ENCODE assay signal across 9 cellular contexts in genomic region chr10:75407716-75408511, GRCh38. TPM values are rescaled to one million over a fixed set of nuclear protein-coding genes. Genes with fewer than 3 reads are reported as not detected.
DNase-seq lines count a peak whose midpoint lies in the region; ATAC-seq, FAIRE-seq and TF ChIP-seq lines count a peak whose summit lies in the region.
"Had no signal": no experiment of that assay in that cellular context is flagged by ENCODE, and none has a peak within 500 bp of the region (broad histone marks: within the 10 kb centered on the region; RNA-seq: fewer than 3 reads in every experiment).

No MANE protein-coding gene starts in this region.

- H3K36me3 ChIP-seq in K562 (ENCODE audit: control insufficient read depth, insufficient read depth, low read length) (no peaks in the 10 kb centered on the region), suprapubic skin (no peaks in the 10 kb centered on the region)

- TF ChIP-seq POLR2A in K562 (conservative IDR thresholded peaks at IDR 0.05) (no peak), suprapubic skin (IDR thresholded peaks at IDR 0.05) (no peak)

- H3K4me3 ChIP-seq in K562 = peak overlapping the region; percentile 67
- peak overlapping the region; percentile 80 for H3K4me3 ChIP-seq in suprapubic skin

- TF ChIP-seq EP300 in K562 (IDR thresholded peaks at IDR 0.05; ENCODE audit: low read length) (no peak), suprapubic skin (IDR thresholded peaks at IDR 0.05) (no peak)

- no peaks in the 10 kb centered on the region for H3K9me3 Mint-ChIP-seq in T-helper 1 cell treated with Interleukin-12 subunit alpha and Interleukin-12 subunit beta and Interleukin-4 antibody, amounts not matched to agents 30 μg/mL and 1 μg/mL, for 36 hours

- CTCF ChIA-PET in K562 (lab: Yijun Ruan, JAX; ENCODE audit: low intra/inter-chr PET ratio) = no interaction called here

- intact Hi-C loops in K562 (cut with micrococcal nuclease) = loop anchor here (10.0 kb wide), 3 partner anchors 517 to 1577 kb away; no protein-coding TSS in a partner anchor

- H3K27ac ChIP-seq in K562 (ENCODE audit: extremely low read depth, low read depth, low read length) = no peak overlapping the region
- peak overlapping the region; percentile 92 for H3K27ac ChIP-seq in suprapubic skin

- H3K36me3 Mint-ChIP-seq in T-helper 1 cell treated with Interleukin-12 subunit alpha and Interleukin-12 subunit beta and Interleukin-4 antibody, amounts not matched to agents 30 μg/mL and 1 μg/mL, for 36 hours (ENCODE audit: low read depth) = peaks cover 5% of the 10 kb centered on the region

- H3K9me1 ChIP-seq in K562 (ENCODE audit: control insufficient read depth, insufficient read depth, low read length) = no peaks in the 10 kb centered on the region

- H3K4me1 Mint-ChIP-seq in T-helper 1 cell treated with Interleukin-12 subunit alpha and Interleukin-12 subunit beta and Interleukin-4 antibody, amounts not matched to agents 30 μg/mL and 1 μg/mL, for 36 hours (ENCODE audit: low read depth) = peaks cover 17% of the 10 kb centered on the region

- no peaks in the 10 kb centered on the region for H3K79me2 ChIP-seq in K562 (ENCODE audit: control insufficient read depth, insufficient read depth, low read length)

- TF ChIP-seq CTCF in K562 (IDR thresholded peaks at IDR 0.05 in 2 of 3, conservative IDR thresholded peaks at IDR 0.05 in 1 of 3; ENCODE audit: insufficient read depth in 2 of 3, low read depth in 1 of 3, low read length in 3 of 3) (peak in 2 of 3 experiments; percentile 9 to 13; a peak in 1 of 6 replicates), suprapubic skin (IDR thresholded peaks at IDR 0.05) (no peak)

- 7% methylated on average over 68 of the region's 68 CpGs for WGBS in K562 (ENCODE audit: insufficient coverage, low coverage, missing lambda C conversion rate)
- 5% methylated on average over 39 of the region's 68 CpGs for WGBS in suprapubic skin

- in situ Hi-C loops in K562 (cut with MboI) = no loop called here

- peaks cover 83% of the 10 kb centered on the region for H3K27me3 Mint-ChIP-seq in T-helper 1 cell treated with Interleukin-12 subunit alpha and Interleukin-12 subunit beta and Interleukin-4 antibody, amounts not matched to agents 30 μg/mL and 1 μg/mL, for 36 hours (ENCODE audit: low read depth)

- BruUV-seq in K562 (replicated peaks; lab: Mats Ljungman, UMichigan) = no TSS peak

- peaks cover 4% of the 10 kb centered on the region; the same call in 1 of the 2 replicates for H4K20me1 ChIP-seq in K562 (replicated peaks; ENCODE audit: control insufficient read depth, insufficient read depth, low read length)

- H3K27me3 ChIP-seq in K562 (ENCODE audit: control insufficient read depth in 2 of 2, insufficient read depth in 2 of 2, low read length in 2 of 2) = peaks cover 43 to 65% of the 10 kb centered on the region in 2 experiments
- peaks cover 7% of the 10 kb centered on the region for H3K27me3 ChIP-seq in suprapubic skin

- no peak for DNase-seq in T-helper 1 cell
- peak; percentile 37 to 65 (median 60) for DNase-seq in K562 (ENCODE audit: extremely low read depth in 1 of 4, low spot score in 3 of 4)
- peak; percentile 22 for DNase-seq in kidney glomerular epithelial cell (lab: John Stamatoyannopoulos, UW)
- no peak for DNase-seq in suprapubic skin (ENCODE audit: low spot score in 2 of 2)
- no peak for DNase-seq in GM19240 (ENCODE audit: insufficient read length, low spot score)
- DNase-seq: DND-41 had no signal

- ATAC-seq in K562 (peak; percentile 42), GM21367 (IDR thresholded peaks at IDR 0.05; ENCODE audit: unreplicated experiment) (no peak), HG03045 (IDR thresholded peaks at IDR 0.05; ENCODE audit: unreplicated experiment) (no peak)

- no peak overlapping the region for H3K9ac ChIP-seq in K562 (ENCODE audit: insufficient read depth in 1 of 2, low read depth in 2 of 2, low read length in 2 of 2)

- H3K27ac Mint-ChIP-seq in T-helper 1 cell treated with Interleukin-12 subunit alpha and Interleukin-12 subunit beta and Interleukin-4 antibody, amounts not matched to agents 30 μg/mL and 1 μg/mL, for 36 hours = no peak overlapping the region

- peak overlapping the region; percentile 57 for H2AFZ ChIP-seq in K562 (ENCODE audit: low read depth, low read length)

- H3K4me2 ChIP-seq in K562 (ENCODE audit: insufficient read depth, low read length) = peak overlapping the region; percentile 74

- H3K4me3 Mint-ChIP-seq in T-helper 1 cell treated with Interleukin-12 subunit alpha and Interleukin-12 subunit beta and Interleukin-4 antibody, amounts not matched to agents 30 μg/mL and 1 μg/mL, for 36 hours = peak overlapping the region; percentile 49

- TF ChIP-seq RAD21 in K562 (CRISPR knock-in tag; conservative IDR thresholded peaks at IDR 0.05 in 1 of 2, IDR thresholded peaks at IDR 0.05 in 1 of 2) = peak; percentile 22 to 38

- FAIRE-seq in K562 (lab: Jason Lieb, UNC) = no peak

- H3K4me1 ChIP-seq in K562 (replicated peaks in 1 of 2; ENCODE audit: control insufficient read depth in 2 of 2, insufficient read depth in 2 of 2, low read length in 2 of 2) (peaks cover 0 to 53% of the 10 kb centered on the region in 2 experiments; a peak in 3 of 5 replicates), suprapubic skin (peaks cover 57% of the 10 kb centered on the region)

- H3K9me3 ChIP-seq in K562 (replicated peaks; ENCODE audit: control insufficient read depth, insufficient read depth, low read depth, low read length) (no peaks in the 10 kb centered on the region), suprapubic skin (no peaks in the 10 kb centered on the region)

- POLR2A ChIA-PET in K562 (lab: Yijun Ruan, JAX) = interaction anchor here (0.7 kb wide), 1 partner anchor 130 kb away, joined by 3 read pairs; no protein-coding TSS in a partner anchor

TF ChIP-seq in K562, 482 proteins besides CTCF, POLR2A, EP300 and RAD21 (continues in another document):
- TF ChIP-seq ZBTB12 (CRISPR knock-in tag; IDR thresholded peaks at IDR 0.05) = 0 out of 2 replicates have a peak, but pooled peaks have one; percentile 22
- TF ChIP-seq ATF1 (CRISPR knock-in tag; IDR thresholded peaks at IDR 0.05) = 0 out of 2 replicates have a peak, but pooled peaks have one; percentile 18
- TF ChIP-seq ATF1 (tag; IDR thresholded peaks at IDR 0.05) = peak; percentile 28; the same call in 1 of the 2 replicates
- TF ChIP-seq MAZ (CRISPR knock-in tag; conservative IDR thresholded peaks at IDR 0.05 in 1 of 2, IDR thresholded peaks at IDR 0.05 in 1 of 2) = peak in 1 of 2 experiments; percentile 49; a peak in 2 of 4 replicates
- TF ChIP-seq L3MBTL2 (IDR thresholded peaks at IDR 0.05) = peak; percentile 26; the same call in 1 of the 2 replicates
- TF ChIP-seq ZNF347 (CRISPR knock-in tag; IDR thresholded peaks at IDR 0.05; ENCODE audit: low read depth) = no peak
- TF ChIP-seq RBFOX2 (IDR thresholded peaks at IDR 0.05; ENCODE audit: low read depth, low read length) = peak; percentile 37; the same call in 1 of the 2 replicates

RNA-seq across cellular contexts. Expression of gene ZNF503, which starts 6.3 kb away (rescaled TPM):
- not detected in 2 replicates for total RNA-seq in K562 (2011; cell fraction: chromatin; rRNA removed; ENCODE audit: low replicate concordance)
- total RNA-seq in K562 (2011; cell fraction: nucleolus; rRNA removed) = not detected in 2 replicates
- total RNA-seq in K562 (2011; cell fraction: nucleoplasm; rRNA removed) = not detected in 2 replicates
- not detected in 2 replicates for total RNA-seq in K562 (2014; rRNA removed)
- total RNA-seq in K562 (2014; rRNA removed; fragmentation: Illumina TruSeq; extraction: Trizol) = not detected in 2 replicates
- total RNA-seq in K562 (2015; rRNA removed; fragmentation: Illumina TruSeq; extraction: Trizol) = not detected in 2 replicates
- total RNA-seq in K562 (2021) = 0.20 TPM in 1 of 2 replicates, not detected in the other
- polyA plus RNA-seq in K562 (2011; rRNA removed) = not detected in 2 replicates
- polyA plus RNA-seq in K562 (2011; cell fraction: cytosol; rRNA removed) = not detected in 2 replicates
- polyA plus RNA-seq in K562 (2011; cell fraction: nucleus; rRNA removed) = not detected in 2 replicates
- polyA plus RNA-seq in K562 (2012) = 0.05 and 0.07 TPM in 2 replicates
- not detected in 2 replicates for polyA plus RNA-seq in K562 (2014; fragmentation: Illumina TruSeq; extraction: Trizol)
- polyA plus RNA-seq in K562 (2014; fragmentation: Nextera tagmentation; extraction: Ambion mirVana) = not detected
- polyA plus RNA-seq in K562 (2014; rRNA removed) = not detected in 2 replicates
- not detected in 2 replicates for polyA minus RNA-seq in K562 (2011; rRNA and poly(A)+ RNA removed)
- polyA minus RNA-seq in K562 (2011; cell fraction: cytosol; rRNA and poly(A)+ RNA removed) = not detected in 2 replicates
- 0.13 TPM in 1 of 2 replicates, not detected in the other for polyA minus RNA-seq in K562 (2011; cell fraction: nucleus; rRNA and poly(A)+ RNA removed)
- 1 to 10 TPM; 5.7 to 7.6 (median 6.6) TPM for total RNA-seq in suprapubic skin

RNA-seq across cellular contexts. Expression of gene LRMDA, which starts 23.5 kb away (rescaled TPM):
- total RNA-seq in K562 (2011; cell fraction: chromatin; rRNA removed; ENCODE audit: low replicate concordance) = not detected in 2 replicates
- total RNA-seq in K562 (2011; cell fraction: nucleolus; rRNA removed) = not detected in 2 replicates
- total RNA-seq in K562 (2011; cell fraction: nucleoplasm; rRNA removed) = not detected in 2 replicates
- total RNA-seq in K562 (2014; rRNA removed) (not detected in 2 replicates), K562 (2014; rRNA removed; fragmentation: Illumina TruSeq; extraction: Trizol) (not detected in 2 replicates), K562 (2015; rRNA removed; fragmentation: Illumina TruSeq; extraction: Trizol) (0.25 and 0.26 TPM in 2 replicates), K562 (2021) (not detected in 2 replicates), suprapubic skin (1 to 10 TPM in 2 of 4 donors, under 1 TPM in 1, not detected in 1; 0.10 to 2.9 (median 1.9) TPM)
- polyA plus RNA-seq in K562 (2011; rRNA removed) (not detected in 2 replicates), K562 (2014; fragmentation: Illumina TruSeq; extraction: Trizol) (not detected in 2 replicates), K562 (2014; fragmentation: Nextera tagmentation; extraction: Ambion mirVana) (not detected), K562 (2014; rRNA removed) (not detected in 2 replicates)
- polyA plus RNA-seq in K562 (2011; cell fraction: cytosol; rRNA removed) = not detected in 2 replicates
- not detected in 2 replicates for polyA plus RNA-seq in K562 (2011; cell fraction: nucleus; rRNA removed)
- 2.2 TPM in 1 of 2 replicates, not detected in the other for polyA plus RNA-seq in K562 (2012)
- polyA minus RNA-seq in K562 (2011; rRNA and poly(A)+ RNA removed) = not detected in 2 replicates
- polyA minus RNA-seq in K562 (2011; cell fraction: cytosol; rRNA and poly(A)+ RNA removed) = not detected in 2 replicates
- polyA minus RNA-seq in K562 (2011; cell fraction: nucleus; rRNA and poly(A)+ RNA removed) = not detected in 2 replicates

Comparison
In these comparisons a context has a peak if more than half of its experiments do, and no peak if none do; other contexts are left out.
1. DNase-seq: peak in K562 (4 of 4) and kidney glomerular epithelial cell (single experiment); none in T-helper 1 cell (0 of 5), suprapubic skin (0 of 2) and GM19240 (single experiment).
2. CTCF ChIP-seq: peak in K562 (2 of 3); none in suprapubic skin (0 of 2).
3. RNA of gene ZNF503, which starts 6.3 kb away (total RNA-seq): 5.7 to 7.6 TPM in suprapubic skin; 0.20 TPM in K562; every median in the first group is over 4 times any median in the second.